Comparison of ENCODE assay signal across 1 cellular context in the genomic region with DNA sequence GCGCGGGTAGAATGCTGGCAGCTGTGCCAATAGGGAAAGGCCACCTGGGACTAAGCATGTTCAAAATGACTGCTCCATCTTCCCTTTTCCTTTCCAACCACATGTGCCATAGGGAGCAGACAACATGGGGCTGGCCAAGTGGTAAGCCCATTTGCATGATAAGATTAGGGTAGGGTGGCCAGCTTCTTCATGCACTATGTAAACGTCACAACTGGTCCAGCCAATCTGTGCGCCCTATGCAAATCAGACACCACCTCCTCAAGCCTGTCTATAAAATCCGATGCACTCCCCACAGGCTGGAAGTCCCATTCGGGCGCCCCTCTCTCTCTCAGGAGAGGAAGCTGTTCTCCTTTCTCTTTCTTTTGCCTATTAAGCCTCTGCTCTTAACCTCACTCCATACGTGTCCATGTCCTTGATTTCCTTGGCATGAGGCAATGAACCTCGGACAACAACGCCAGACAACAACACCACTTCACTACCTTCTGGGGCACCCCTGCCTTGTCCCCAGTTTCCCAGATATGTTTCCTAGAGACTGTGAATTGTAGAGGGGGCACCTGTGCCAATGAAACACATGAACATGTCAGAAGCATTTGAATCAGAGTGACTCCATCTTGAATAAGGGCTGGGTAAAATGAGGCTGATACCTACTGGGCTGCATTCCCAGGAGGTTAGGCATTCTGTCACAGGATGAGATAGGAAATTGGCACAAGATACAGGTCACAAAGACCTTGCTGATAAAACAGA.
A peak's percentile ranks its signal among the peaks of the same experiment; 100 is the strongest.
TF ChIP-seq lines count a peak whose summit lies in the region.

No MANE protein-coding gene starts in this region.

TF ChIP-seq in K562, 482 proteins besides CTCF, POLR2A, EP300 and RAD21 (continued from another document and continues in another):
- TF ChIP-seq ZFX (CRISPR knock-in tag; IDR thresholded peaks at IDR 0.05) (no peak), MCM5 (IDR thresholded peaks at IDR 0.05; ENCODE audit: low read depth) (no peak), NCOA2 (IDR thresholded peaks at IDR 0.05; ENCODE audit: partially characterized antibody in 2 of 2) (no peak), CBFB (CRISPR knock-in tag; IDR thresholded peaks at IDR 0.05) (no peak), YY1 (IDR thresholded peaks at IDR 0.05; ENCODE audit: borderline replicate concordance in 1 of 3, control insufficient read depth in 1 of 3, extremely low read depth in 1 of 3, insufficient read depth in 3 of 3, insufficient read length in 1 of 3, insufficient replicate concordance in 2 of 3, low read depth in 1 of 3, low read length in 2 of 3) (peak in 1 of 3 experiments; percentile 78), ZNF830 (CRISPR knock-in tag; IDR thresholded peaks at IDR 0.05) (peak; percentile 66; the same call in 1 of the 2 replicates), ZC3H8 (IDR thresholded peaks at IDR 0.05) (no peak), ZBTB2 (IDR thresholded peaks at IDR 0.05) (peak; percentile 55; the same call in 1 of the 2 replicates), ZNF764 (CRISPR knock-in tag; IDR thresholded peaks at IDR 0.05; ENCODE audit: low read depth) (no peak), FUS (optimal IDR thresholded peaks at IDR 0.05; ENCODE audit: low read depth, low read length) (no peak), PTTG1 (tag; IDR thresholded peaks at IDR 0.05; ENCODE audit: low read depth) (no peak), RNF2 (IDR thresholded peaks at IDR 0.05) (no peak), HDAC8 (tag; IDR thresholded peaks at IDR 0.05) (0 out of 2 replicates have a peak, but pooled peaks have one; percentile 48), ZNF146 (CRISPR knock-in tag; IDR thresholded peaks at IDR 0.05; ENCODE audit: unreplicated experiment) (no peak), ZNF224 (CRISPR knock-in tag; IDR thresholded peaks at IDR 0.05) (no peak), ZNF217 (CRISPR knock-in tag; IDR thresholded peaks at IDR 0.05) (no peak), SIRT6 (IDR thresholded peaks at IDR 0.05; ENCODE audit: low read depth, low read length) (no peak), KAT7 (CRISPR knock-in tag; IDR thresholded peaks at IDR 0.05; ENCODE audit: borderline replicate concordance) (peak; percentile 53; the same call in 1 of the 2 replicates), SRSF1 (IDR thresholded peaks at IDR 0.05; ENCODE audit: low read depth, low read length) (no peak), CHD4 (IDR thresholded peaks at IDR 0.05; ENCODE audit: insufficient read depth, insufficient replicate concordance, low read depth, low read length, poor library complexity, severe bottlenecking) (no peak), MXI1 (IDR thresholded peaks at IDR 0.05; ENCODE audit: low read depth, low read length) (no peak), ZNF23 (CRISPR knock-in tag; IDR thresholded peaks at IDR 0.05) (no peak), MIER1 (IDR thresholded peaks at IDR 0.05; ENCODE audit: low read depth) (no peak), TOE1 (IDR thresholded peaks at IDR 0.05; ENCODE audit: borderline replicate concordance) (peak; percentile 50; the same call in 1 of the 2 replicates), TOE1 (CRISPR knock-in tag; IDR thresholded peaks at IDR 0.05; ENCODE audit: borderline replicate concordance, low read depth) (no peak), CLOCK (CRISPR knock-in tag; IDR thresholded peaks at IDR 0.05; ENCODE audit: borderline replicate concordance) (no peak), ZNF507 (tag; conservative IDR thresholded peaks at IDR 0.05) (no peak), SMARCA4 (IDR thresholded peaks at IDR 0.05) (no peak; the same call in none of the 2 replicates), ZNF695 (CRISPR knock-in tag; IDR thresholded peaks at IDR 0.05) (no peak), ILK (tag; IDR thresholded peaks at IDR 0.05; ENCODE audit: borderline replicate concordance, low read depth) (0 out of 2 replicates have a peak, but pooled peaks have one; percentile 31), SMARCA5 (IDR thresholded peaks at IDR 0.05) (peak; percentile 66), ZNF212 (CRISPR knock-in tag; IDR thresholded peaks at IDR 0.05) (no peak), SMAD3 (CRISPR knock-in tag; conservative IDR thresholded peaks at IDR 0.05) (0 out of 2 replicates have a peak, but pooled peaks have one; percentile 44), NFIC (IDR thresholded peaks at IDR 0.05) (peak; percentile 59; the same call in 1 of the 2 replicates), SLC30A9 (CRISPR knock-in tag; IDR thresholded peaks at IDR 0.05) (no peak), ZC3H4 (CRISPR knock-in tag; IDR thresholded peaks at IDR 0.05; ENCODE audit: borderline replicate concordance) (no peak), HIVEP1 (CRISPR knock-in tag; IDR thresholded peaks at IDR 0.05) (no peak), ZNF140 (CRISPR knock-in tag; IDR thresholded peaks at IDR 0.05) (no peak), ELF1 (tag; IDR thresholded peaks at IDR 0.05) (no peak; the same call in 1 of the 2 replicates), MBD1 (CRISPR knock-in tag; IDR thresholded peaks at IDR 0.05) (no peak)
- TF ChIP-seq, protein P1, sequence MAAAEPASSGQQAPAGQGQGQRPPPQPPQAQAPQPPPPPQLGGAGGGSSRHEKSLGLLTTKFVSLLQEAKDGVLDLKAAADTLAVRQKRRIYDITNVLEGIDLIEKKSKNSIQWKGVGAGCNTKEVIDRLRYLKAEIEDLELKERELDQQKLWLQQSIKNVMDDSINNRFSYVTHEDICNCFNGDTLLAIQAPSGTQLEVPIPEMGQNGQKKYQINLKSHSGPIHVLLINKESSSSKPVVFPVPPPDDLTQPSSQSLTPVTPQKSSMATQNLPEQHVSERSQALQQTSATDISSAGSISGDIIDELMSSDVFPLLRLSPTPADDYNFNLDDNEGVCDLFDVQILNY (CRISPR knock-in tag; IDR thresholded peaks at IDR 0.05): no peak
- TF ChIP-seq, protein P2, sequence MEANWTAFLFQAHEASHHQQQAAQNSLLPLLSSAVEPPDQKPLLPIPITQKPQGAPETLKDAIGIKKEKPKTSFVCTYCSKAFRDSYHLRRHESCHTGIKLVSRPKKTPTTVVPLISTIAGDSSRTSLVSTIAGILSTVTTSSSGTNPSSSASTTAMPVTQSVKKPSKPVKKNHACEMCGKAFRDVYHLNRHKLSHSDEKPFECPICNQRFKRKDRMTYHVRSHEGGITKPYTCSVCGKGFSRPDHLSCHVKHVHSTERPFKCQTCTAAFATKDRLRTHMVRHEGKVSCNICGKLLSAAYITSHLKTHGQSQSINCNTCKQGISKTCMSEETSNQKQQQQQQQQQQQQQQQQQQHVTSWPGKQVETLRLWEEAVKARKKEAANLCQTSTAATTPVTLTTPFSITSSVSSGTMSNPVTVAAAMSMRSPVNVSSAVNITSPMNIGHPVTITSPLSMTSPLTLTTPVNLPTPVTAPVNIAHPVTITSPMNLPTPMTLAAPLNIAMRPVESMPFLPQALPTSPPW (CRISPR knock-in tag; IDR thresholded peaks at IDR 0.05): peak; percentile 54
- TF ChIP-seq, protein P3, sequence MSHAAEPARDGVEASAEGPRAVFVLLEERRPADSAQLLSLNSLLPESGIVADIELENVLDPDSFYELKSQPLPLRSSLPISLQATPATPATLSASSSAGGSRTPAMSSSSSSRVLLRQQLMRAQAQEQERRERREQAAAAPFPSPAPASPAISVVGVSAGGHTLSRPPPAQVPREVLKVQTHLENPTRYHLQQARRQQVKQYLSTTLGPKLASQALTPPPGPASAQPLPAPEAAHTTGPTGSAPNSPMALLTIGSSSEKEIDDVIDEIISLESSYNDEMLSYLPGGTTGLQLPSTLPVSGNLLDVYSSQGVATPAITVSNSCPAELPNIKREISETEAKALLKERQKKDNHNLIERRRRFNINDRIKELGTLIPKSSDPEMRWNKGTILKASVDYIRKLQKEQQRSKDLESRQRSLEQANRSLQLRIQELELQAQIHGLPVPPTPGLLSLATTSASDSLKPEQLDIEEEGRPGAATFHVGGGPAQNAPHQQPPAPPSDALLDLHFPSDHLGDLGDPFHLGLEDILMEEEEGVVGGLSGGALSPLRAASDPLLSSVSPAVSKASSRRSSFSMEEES (CRISPR knock-in tag; IDR thresholded peaks at IDR 0.05): no peak
- TF ChIP-seq, protein P4, sequence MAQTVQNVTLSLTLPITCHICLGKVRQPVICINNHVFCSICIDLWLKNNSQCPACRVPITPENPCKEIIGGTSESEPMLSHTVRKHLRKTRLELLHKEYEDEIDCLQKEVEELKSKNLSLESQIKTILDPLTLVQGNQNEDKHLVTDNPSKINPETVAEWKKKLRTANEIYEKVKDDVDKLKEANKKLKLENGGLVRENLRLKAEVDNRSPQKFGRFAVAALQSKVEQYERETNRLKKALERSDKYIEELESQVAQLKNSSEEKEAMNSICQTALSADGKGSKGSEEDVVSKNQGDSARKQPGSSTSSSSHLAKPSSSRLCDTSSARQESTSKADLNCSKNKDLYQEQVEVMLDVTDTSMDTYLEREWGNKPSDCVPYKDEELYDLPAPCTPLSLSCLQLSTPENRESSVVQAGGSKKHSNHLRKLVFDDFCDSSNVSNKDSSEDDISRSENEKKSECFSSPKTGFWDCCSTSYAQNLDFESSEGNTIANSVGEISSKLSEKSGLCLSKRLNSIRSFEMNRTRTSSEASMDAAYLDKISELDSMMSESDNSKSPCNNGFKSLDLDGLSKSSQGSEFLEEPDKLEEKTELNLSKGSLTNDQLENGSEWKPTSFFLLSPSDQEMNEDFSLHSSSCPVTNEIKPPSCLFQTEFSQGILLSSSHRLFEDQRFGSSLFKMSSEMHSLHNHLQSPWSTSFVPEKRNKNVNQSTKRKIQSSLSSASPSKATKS (CRISPR knock-in tag; IDR thresholded peaks at IDR 0.05): no peak
- TF ChIP-seq, protein P5, sequence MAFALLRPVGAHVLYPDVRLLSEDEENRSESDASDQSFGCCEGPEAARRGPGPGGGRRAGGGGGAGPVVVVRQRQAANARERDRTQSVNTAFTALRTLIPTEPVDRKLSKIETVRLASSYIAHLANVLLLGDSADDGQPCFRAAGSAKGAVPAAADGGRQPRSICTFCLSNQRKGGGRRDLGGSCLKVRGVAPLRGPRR (CRISPR knock-in tag; IDR thresholded peaks at IDR 0.05): no peak
- TF ChIP-seq, protein P6, sequence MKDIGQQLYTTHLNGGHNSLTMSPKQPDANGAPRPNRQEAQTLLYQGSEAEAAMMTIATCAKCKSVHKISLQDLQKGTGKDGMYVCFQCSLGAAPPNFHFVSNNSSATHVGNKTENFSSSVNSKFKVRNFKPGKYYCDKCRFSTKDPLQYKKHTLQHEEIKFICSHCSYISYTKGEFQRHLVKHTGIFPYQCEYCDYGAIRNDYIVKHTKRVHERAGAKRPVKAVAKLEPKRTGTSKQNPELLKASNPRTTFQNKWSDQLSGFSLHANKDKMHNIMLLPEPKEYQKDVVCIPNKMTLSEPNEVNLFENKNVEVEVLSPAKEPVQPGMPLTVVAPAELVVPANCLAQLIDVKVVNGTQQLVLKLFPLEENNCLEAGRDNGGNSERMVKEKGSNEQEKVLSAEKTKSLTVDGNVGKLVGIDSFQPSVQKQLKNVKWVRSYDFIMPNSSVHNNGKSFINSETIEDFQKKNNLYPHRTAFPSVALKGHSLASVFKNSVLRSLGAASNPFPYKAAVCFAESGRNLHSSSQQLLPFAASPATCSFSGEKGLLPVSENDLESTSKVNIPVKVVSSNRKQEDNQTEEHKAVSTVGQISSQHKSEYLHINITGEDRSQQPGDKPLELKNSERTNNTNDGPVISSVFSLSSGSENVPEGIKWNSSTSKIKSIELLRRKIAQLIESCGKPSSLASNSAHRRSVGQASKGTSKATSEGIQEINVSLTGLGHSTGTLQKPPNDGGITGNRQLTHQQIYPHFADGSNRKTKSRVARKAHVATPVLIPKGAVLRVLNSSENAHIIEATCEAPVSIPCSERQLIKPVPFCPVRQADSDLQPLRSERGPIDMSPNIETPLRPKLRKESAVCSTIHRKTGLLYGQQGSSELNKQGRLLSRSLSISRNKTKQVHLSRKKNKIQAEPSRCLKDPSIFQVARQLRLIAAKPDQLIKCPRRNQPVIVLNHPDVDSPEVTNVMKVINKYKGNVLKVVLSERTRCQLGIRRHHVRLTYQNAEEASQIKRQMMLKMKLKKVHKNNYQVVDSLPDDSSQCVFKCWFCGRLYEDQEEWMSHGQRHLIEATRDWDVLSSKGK (CRISPR knock-in tag; IDR thresholded peaks at IDR 0.05): no peak
